In genomic region chr22:30681840-30682239, GRCh38 we compare ENCODE assay signal across 23 cellular contexts.
"Had no signal": no experiment of that assay in that cellular context is flagged by ENCODE, and none has a peak within 500 bp of the region (broad histone marks: within the 10 kb centered on the region; RNA-seq: fewer than 3 reads in every experiment).

No MANE protein-coding gene starts in this region.

- H3K4me1 Mint-ChIP-seq: activated naive CD8-positive, alpha-beta T cell treated with anti-CD3 and anti-CD28 coated beads, Interleukin-2, amount 10 ng/mL, durations not matched to agents 7 days and 5 days had no signal

- H3K36me3 Mint-ChIP-seq: activated naive CD8-positive, alpha-beta T cell treated with anti-CD3 and anti-CD28 coated beads, Interleukin-2, amount 10 ng/mL, durations not matched to agents 7 days and 5 days; WTC11 had no signal

- H3K27ac Mint-ChIP-seq: activated CD8-positive, alpha-beta T cell treated with anti-CD3 and anti-CD28 coated beads, Interleukin-2, amount 10 ng/mL, durations not matched to agents 7 days and 5 days; activated naive CD8-positive, alpha-beta T cell treated with anti-CD3 and anti-CD28 coated beads, Interleukin-2, amount 10 ng/mL, durations not matched to agents 7 days and 5 days; T-helper 1 cell treated with Interleukin-12 subunit alpha and Interleukin-12 subunit beta and Interleukin-4 antibody, amounts not matched to agents 30 μg/mL and 1 μg/mL, for 36 hours; WTC11 had no signal

- H3K9me3 ChIP-seq: adrenal gland had no signal

- H3K4me3 Mint-ChIP-seq: activated CD8-positive, alpha-beta T cell treated with anti-CD3 and anti-CD28 coated beads, Interleukin-2, amount 10 ng/mL, durations not matched to agents 7 days and 5 days; activated naive CD8-positive, alpha-beta T cell treated with anti-CD3 and anti-CD28 coated beads, Interleukin-2, amount 10 ng/mL, durations not matched to agents 7 days and 5 days; T-helper 1 cell treated with Interleukin-12 subunit alpha and Interleukin-12 subunit beta and Interleukin-4 antibody, amounts not matched to agents 30 μg/mL and 1 μg/mL, for 36 hours; WTC11 had no signal

- H3K4me3 ChIP-seq: adrenal gland had no signal

- H3K9me3 Mint-ChIP-seq: activated naive CD8-positive, alpha-beta T cell treated with anti-CD3 and anti-CD28 coated beads, Interleukin-2, amount 10 ng/mL, durations not matched to agents 7 days and 5 days; T-helper 1 cell treated with Interleukin-12 subunit alpha and Interleukin-12 subunit beta and Interleukin-4 antibody, amounts not matched to agents 30 μg/mL and 1 μg/mL, for 36 hours; WTC11 had no signal

- H3K36me3 ChIP-seq: adrenal gland had no signal

- H3K27me3 ChIP-seq: adrenal gland had no signal

- H3K4me1 ChIP-seq: adrenal gland had no signal

- DNase-seq: activated CD4-positive, alpha-beta T cell treated with anti-CD3 and anti-CD28 coated beads for 48 hours; activated CD4-positive, alpha-beta T cell treated with anti-CD3 and anti-CD28 coated beads, Interleukin-2, amount 50 U/mL, for 4 hours; activated CD4-positive, CD25-positive, alpha-beta regulatory T cell treated with anti-CD3 and anti-CD28 coated beads, Interleukin-2, amount 50 U/mL, for 72 hours; activated CD8-positive, alpha-beta memory T cell treated with anti-CD3 and anti-CD28 coated beads, Interleukin-2, amount 50 U/mL, for 48 hours; activated CD8-positive, alpha-beta T cell treated with anti-CD3 and anti-CD28 coated beads, Interleukin-2, amount 10 ng/mL, durations not matched to agents 7 days and 5 days; activated naive CD4-positive, alpha-beta T cell treated with anti-CD3 and anti-CD28 coated beads, Interleukin-2, amount 50 U/mL, for 16 hours; activated naive CD8-positive, alpha-beta T cell treated with anti-CD3 and anti-CD28 coated beads, Interleukin-2, amount 10 ng/mL, durations not matched to agents 7 days and 5 days; activated T-cell treated with anti-CD3 and anti-CD28 coated beads, Interleukin-2, amount 50 U/mL, for 1 hour; adrenal gland; KG1; NCI-H1048; NCI-H1436; NCI-H1694 treated with DMSO at 0.1 percent for 48 hours; NCI-H2029 treated with DMSO at 0.1 percent for 48 hours; NCI-H2171; NCI-H2227 treated with DMSO at 0.1 percent for 48 hours; NCI-H446 treated with DMSO at 0.1 percent for 48 hours; NCI-H524 treated with DMSO at 0.1 percent for 48 hours; NCI-H774; PC-3; SHP77 treated with DMSO at 0.1 percent for 48 hours had no signal
